Comparison of ENCODE assay signal across 1 cellular context in the genomic region with DNA sequence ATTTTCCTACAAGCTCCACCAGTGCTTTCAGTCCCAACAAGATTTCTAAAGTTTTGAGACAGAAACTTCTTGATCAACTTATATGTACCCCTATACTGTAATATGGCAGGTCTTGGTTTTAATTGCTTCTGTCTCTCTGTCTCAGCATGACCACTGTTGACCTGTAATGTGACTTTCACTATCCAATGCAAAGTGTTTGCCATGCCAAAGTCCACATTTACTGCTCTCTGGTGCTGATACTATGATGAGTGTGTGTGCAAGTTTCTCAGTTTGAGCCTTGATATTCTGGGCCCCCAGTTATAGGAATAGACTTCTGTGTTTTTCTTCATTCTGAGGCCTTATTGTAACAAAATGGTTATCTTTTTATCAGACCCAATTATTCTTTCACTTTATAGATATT.
TF ChIP-seq lines count a peak whose summit lies in the region.

No MANE protein-coding gene starts in this region.

TF ChIP-seq in HepG2, 621 proteins besides CTCF, POLR2A, EP300 and RAD21 (continued from another document):
- TF ChIP-seq, protein P1, sequence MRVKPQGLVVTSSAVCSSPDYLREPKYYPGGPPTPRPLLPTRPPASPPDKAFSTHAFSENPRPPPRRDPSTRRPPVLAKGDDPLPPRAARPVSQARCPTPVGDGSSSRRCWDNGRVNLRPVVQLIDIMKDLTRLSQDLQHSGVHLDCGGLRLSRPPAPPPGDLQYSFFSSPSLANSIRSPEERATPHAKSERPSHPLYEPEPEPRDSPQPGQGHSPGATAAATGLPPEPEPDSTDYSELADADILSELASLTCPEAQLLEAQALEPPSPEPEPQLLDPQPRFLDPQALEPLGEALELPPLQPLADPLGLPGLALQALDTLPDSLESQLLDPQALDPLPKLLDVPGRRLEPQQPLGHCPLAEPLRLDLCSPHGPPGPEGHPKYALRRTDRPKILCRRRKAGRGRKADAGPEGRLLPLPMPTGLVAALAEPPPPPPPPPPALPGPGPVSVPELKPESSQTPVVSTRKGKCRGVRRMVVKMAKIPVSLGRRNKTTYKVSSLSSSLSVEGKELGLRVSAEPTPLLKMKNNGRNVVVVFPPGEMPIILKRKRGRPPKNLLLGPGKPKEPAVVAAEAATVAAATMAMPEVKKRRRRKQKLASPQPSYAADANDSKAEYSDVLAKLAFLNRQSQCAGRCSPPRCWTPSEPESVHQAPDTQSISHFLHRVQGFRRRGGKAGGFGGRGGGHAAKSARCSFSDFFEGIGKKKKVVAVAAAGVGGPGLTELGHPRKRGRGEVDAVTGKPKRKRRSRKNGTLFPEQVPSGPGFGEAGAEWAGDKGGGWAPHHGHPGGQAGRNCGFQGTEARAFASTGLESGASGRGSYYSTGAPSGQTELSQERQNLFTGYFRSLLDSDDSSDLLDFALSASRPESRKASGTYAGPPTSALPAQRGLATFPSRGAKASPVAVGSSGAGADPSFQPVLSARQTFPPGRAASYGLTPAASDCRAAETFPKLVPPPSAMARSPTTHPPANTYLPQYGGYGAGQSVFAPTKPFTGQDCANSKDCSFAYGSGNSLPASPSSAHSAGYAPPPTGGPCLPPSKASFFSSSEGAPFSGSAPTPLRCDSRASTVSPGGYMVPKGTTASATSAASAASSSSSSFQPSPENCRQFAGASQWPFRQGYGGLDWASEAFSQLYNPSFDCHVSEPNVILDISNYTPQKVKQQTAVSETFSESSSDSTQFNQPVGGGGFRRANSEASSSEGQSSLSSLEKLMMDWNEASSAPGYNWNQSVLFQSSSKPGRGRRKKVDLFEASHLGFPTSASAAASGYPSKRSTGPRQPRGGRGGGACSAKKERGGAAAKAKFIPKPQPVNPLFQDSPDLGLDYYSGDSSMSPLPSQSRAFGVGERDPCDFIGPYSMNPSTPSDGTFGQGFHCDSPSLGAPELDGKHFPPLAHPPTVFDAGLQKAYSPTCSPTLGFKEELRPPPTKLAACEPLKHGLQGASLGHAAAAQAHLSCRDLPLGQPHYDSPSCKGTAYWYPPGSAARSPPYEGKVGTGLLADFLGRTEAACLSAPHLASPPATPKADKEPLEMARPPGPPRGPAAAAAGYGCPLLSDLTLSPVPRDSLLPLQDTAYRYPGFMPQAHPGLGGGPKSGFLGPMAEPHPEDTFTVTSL (CRISPR knock-in tag; IDR thresholded peaks at IDR 0.05; ENCODE audit: borderline replicate concordance), result peak; percentile 50; the same call in 1 of the 2 replicates
- TF ChIP-seq MZF1 (CRISPR knock-in tag; IDR thresholded peaks at IDR 0.05; ENCODE audit: borderline replicate concordance) (no peak), ZNF644 (CRISPR knock-in tag; IDR thresholded peaks at IDR 0.05; ENCODE audit: low read depth) (peak; percentile 93), FOXA1 (IDR thresholded peaks at IDR 0.05) (no peak), FOXA1 (CRISPR knock-in tag; IDR thresholded peaks at IDR 0.05) (peak; percentile 50), ZNF549 (CRISPR knock-in tag; IDR thresholded peaks at IDR 0.05) (peak; percentile 82; the same call in 1 of the 2 replicates), RARA (CRISPR knock-in tag; IDR thresholded peaks at IDR 0.05) (peak; percentile 55), DNMT1 (CRISPR knock-in tag; IDR thresholded peaks at IDR 0.05) (no peak), EHMT2 (IDR thresholded peaks at IDR 0.05; ENCODE audit: borderline replicate concordance, low read depth, low read length) (0 out of 2 replicates have a peak, but pooled peaks have one; percentile 37), HNF4A (CRISPR knock-in tag; IDR thresholded peaks at IDR 0.05) (peak; percentile 96), HOXA9 (CRISPR knock-in tag; IDR thresholded peaks at IDR 0.05; ENCODE audit: borderline replicate concordance) (no peak), CEBPG (CRISPR knock-in tag; IDR thresholded peaks at IDR 0.05) (no peak), MED1 (CRISPR knock-in tag; IDR thresholded peaks at IDR 0.05) (0 out of 2 replicates have a peak, but pooled peaks have one; percentile 13), HMG20A (CRISPR knock-in tag; IDR thresholded peaks at IDR 0.05; ENCODE audit: borderline replicate concordance) (0 out of 2 replicates have a peak, but pooled peaks have one; percentile 27), MIXL1 (CRISPR knock-in tag; IDR thresholded peaks at IDR 0.05) (peak; percentile 60), ZNF292 (CRISPR knock-in tag; IDR thresholded peaks at IDR 0.05; ENCODE audit: borderline replicate concordance, low read depth) (peak; percentile 87; the same call in 1 of the 2 replicates), FOXA3 (CRISPR knock-in tag; IDR thresholded peaks at IDR 0.05) (peak; percentile 54), NR2F6 (IDR thresholded peaks at IDR 0.05) (no peak), NR2F6 (CRISPR knock-in tag; IDR thresholded peaks at IDR 0.05) (peak; percentile 30; the same call in 1 of the 2 replicates)
- TF ChIP-seq, protein P2, sequence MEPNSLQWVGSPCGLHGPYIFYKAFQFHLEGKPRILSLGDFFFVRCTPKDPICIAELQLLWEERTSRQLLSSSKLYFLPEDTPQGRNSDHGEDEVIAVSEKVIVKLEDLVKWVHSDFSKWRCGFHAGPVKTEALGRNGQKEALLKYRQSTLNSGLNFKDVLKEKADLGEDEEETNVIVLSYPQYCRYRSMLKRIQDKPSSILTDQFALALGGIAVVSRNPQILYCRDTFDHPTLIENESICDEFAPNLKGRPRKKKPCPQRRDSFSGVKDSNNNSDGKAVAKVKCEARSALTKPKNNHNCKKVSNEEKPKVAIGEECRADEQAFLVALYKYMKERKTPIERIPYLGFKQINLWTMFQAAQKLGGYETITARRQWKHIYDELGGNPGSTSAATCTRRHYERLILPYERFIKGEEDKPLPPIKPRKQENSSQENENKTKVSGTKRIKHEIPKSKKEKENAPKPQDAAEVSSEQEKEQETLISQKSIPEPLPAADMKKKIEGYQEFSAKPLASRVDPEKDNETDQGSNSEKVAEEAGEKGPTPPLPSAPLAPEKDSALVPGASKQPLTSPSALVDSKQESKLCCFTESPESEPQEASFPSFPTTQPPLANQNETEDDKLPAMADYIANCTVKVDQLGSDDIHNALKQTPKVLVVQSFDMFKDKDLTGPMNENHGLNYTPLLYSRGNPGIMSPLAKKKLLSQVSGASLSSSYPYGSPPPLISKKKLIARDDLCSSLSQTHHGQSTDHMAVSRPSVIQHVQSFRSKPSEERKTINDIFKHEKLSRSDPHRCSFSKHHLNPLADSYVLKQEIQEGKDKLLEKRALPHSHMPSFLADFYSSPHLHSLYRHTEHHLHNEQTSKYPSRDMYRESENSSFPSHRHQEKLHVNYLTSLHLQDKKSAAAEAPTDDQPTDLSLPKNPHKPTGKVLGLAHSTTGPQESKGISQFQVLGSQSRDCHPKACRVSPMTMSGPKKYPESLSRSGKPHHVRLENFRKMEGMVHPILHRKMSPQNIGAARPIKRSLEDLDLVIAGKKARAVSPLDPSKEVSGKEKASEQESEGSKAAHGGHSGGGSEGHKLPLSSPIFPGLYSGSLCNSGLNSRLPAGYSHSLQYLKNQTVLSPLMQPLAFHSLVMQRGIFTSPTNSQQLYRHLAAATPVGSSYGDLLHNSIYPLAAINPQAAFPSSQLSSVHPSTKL (CRISPR knock-in tag; IDR thresholded peaks at IDR 0.05), result peak; percentile 39; the same call in 1 of the 2 replicates
- TF ChIP-seq, protein P3, sequence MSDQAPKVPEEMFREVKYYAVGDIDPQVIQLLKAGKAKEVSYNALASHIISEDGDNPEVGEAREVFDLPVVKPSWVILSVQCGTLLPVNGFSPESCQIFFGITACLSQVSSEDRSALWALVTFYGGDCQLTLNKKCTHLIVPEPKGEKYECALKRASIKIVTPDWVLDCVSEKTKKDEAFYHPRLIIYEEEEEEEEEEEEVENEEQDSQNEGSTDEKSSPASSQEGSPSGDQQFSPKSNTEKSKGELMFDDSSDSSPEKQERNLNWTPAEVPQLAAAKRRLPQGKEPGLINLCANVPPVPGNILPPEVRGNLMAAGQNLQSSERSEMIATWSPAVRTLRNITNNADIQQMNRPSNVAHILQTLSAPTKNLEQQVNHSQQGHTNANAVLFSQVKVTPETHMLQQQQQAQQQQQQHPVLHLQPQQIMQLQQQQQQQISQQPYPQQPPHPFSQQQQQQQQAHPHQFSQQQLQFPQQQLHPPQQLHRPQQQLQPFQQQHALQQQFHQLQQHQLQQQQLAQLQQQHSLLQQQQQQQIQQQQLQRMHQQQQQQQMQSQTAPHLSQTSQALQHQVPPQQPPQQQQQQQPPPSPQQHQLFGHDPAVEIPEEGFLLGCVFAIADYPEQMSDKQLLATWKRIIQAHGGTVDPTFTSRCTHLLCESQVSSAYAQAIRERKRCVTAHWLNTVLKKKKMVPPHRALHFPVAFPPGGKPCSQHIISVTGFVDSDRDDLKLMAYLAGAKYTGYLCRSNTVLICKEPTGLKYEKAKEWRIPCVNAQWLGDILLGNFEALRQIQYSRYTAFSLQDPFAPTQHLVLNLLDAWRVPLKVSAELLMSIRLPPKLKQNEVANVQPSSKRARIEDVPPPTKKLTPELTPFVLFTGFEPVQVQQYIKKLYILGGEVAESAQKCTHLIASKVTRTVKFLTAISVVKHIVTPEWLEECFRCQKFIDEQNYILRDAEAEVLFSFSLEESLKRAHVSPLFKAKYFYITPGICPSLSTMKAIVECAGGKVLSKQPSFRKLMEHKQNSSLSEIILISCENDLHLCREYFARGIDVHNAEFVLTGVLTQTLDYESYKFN (CRISPR knock-in tag; conservative IDR thresholded peaks at IDR 0.05), result peak; percentile 45; the same call in 1 of the 2 replicates
- TF ChIP-seq, protein P4, sequence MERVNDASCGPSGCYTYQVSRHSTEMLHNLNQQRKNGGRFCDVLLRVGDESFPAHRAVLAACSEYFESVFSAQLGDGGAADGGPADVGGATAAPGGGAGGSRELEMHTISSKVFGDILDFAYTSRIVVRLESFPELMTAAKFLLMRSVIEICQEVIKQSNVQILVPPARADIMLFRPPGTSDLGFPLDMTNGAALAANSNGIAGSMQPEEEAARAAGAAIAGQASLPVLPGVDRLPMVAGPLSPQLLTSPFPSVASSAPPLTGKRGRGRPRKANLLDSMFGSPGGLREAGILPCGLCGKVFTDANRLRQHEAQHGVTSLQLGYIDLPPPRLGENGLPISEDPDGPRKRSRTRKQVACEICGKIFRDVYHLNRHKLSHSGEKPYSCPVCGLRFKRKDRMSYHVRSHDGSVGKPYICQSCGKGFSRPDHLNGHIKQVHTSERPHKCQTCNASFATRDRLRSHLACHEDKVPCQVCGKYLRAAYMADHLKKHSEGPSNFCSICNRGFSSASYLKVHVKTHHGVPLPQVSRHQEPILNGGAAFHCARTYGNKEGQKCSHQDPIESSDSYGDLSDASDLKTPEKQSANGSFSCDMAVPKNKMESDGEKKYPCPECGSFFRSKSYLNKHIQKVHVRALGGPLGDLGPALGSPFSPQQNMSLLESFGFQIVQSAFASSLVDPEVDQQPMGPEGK (CRISPR knock-in tag; IDR thresholded peaks at IDR 0.05), result peak; percentile 39
